ENCODE assay signal across 20 cellular contexts in genomic region chr7:88040694-88041093, GRCh38.
DNase-seq lines count a peak whose midpoint lies in the region; ATAC-seq and TF ChIP-seq lines count a peak whose summit lies in the region.
"Had no signal": no experiment of that assay in that cellular context is flagged by ENCODE, and none has a peak within 500 bp of the region (broad histone marks: within the 10 kb centered on the region; RNA-seq: fewer than 3 reads in every experiment).

No MANE protein-coding gene starts in this region.

- intact Hi-C loops in aorta (cut with DNase I) = no loop called here

- H3K27ac Mint-ChIP-seq in stimulated activated naive CD8-positive, alpha-beta T cell treated with anti-CD3 and anti-CD28 coated beads, Interleukin-15, Interleukin-2, amounts not matched to agents 100 ng/mL and 50 ng/mL, for 24 hours = peak overlapping the region; percentile 41
- H3K27ac Mint-ChIP-seq in activated naive CD8-positive, alpha-beta T cell treated with anti-CD3 and anti-CD28 coated beads for 36 hours = no peak overlapping the region
- H3K27ac Mint-ChIP-seq: mesothelial cell of epicardium had no signal

- no peaks in the 10 kb centered on the region for H3K9me3 Mint-ChIP-seq in stimulated activated naive CD8-positive, alpha-beta T cell treated with anti-CD3 and anti-CD28 coated beads, Interleukin-15, Interleukin-2, amounts not matched to agents 100 ng/mL and 50 ng/mL, for 24 hours
- H3K9me3 Mint-ChIP-seq in activated naive CD8-positive, alpha-beta T cell treated with anti-CD3 and anti-CD28 coated beads for 36 hours = no peaks in the 10 kb centered on the region
- H3K9me3 Mint-ChIP-seq: H9, mesothelial cell of epicardium had no signal

- no peaks in the 10 kb centered on the region for H3K4me1 ChIP-seq in aorta (ENCODE audit: control insufficient read depth in 1 of 2, insufficient read depth in 2 of 2, low read length in 2 of 2)
- H3K4me1 ChIP-seq: ascending aorta, prostate gland, thyroid gland had no signal

- DNase-seq in stimulated activated naive CD8-positive, alpha-beta T cell treated with anti-CD3 and anti-CD28 coated beads, Interleukin-15, Interleukin-2, amounts not matched to agents 100 U/mL and 50 U/mL, for 24 hours = no peak
- DNase-seq in foreskin fibroblast (peak; percentile 50 to 69), NCI-H2081 (lab: John Stamatoyannopoulos, UW) (no peak), aorta (no peak)
- no peak for DNase-seq in activated naive CD8-positive, alpha-beta T cell treated with anti-CD3 and anti-CD28 coated beads for 36 hours
- DNase-seq: activated CD4-positive, alpha-beta T cell treated with anti-CD3 and anti-CD28 coated beads for 48 hours; C1 segment of cervical spinal cord; DMS 273 treated with DMSO at 0.1 percent for 48 hours; H9; KBM-7; left cardiac atrium; NCI-H1105 treated with DMSO at 0.1 percent for 48 hours; NCI-H82; thyroid gland had no signal

- H3K36me3 Mint-ChIP-seq in stimulated activated naive CD8-positive, alpha-beta T cell treated with anti-CD3 and anti-CD28 coated beads, Interleukin-15, Interleukin-2, amounts not matched to agents 100 ng/mL and 50 ng/mL, for 24 hours (ENCODE audit: low read depth) = no peaks in the 10 kb centered on the region
- H3K36me3 Mint-ChIP-seq in activated naive CD8-positive, alpha-beta T cell treated with anti-CD3 and anti-CD28 coated beads for 36 hours = peaks cover 2% of the 10 kb centered on the region
- H3K36me3 Mint-ChIP-seq: mesothelial cell of epicardium had no signal

- no peak overlapping the region for H3K4me3 Mint-ChIP-seq in stimulated activated naive CD8-positive, alpha-beta T cell treated with anti-CD3 and anti-CD28 coated beads, Interleukin-15, Interleukin-2, amounts not matched to agents 100 ng/mL and 50 ng/mL, for 24 hours
- H3K4me3 Mint-ChIP-seq in activated naive CD8-positive, alpha-beta T cell treated with anti-CD3 and anti-CD28 coated beads for 36 hours = no peak overlapping the region
- H3K4me3 Mint-ChIP-seq: H9, mesothelial cell of epicardium had no signal

- H3K36me3 ChIP-seq in aorta (ENCODE audit: control insufficient read depth in 1 of 2, insufficient read depth in 2 of 2, low read length in 1 of 2) = no peaks in the 10 kb centered on the region
- H3K36me3 ChIP-seq: ascending aorta, prostate gland, thyroid gland had no signal

- H3K4me3 ChIP-seq in foreskin fibroblast (ENCODE audit: low read depth in 1 of 2, low read length in 2 of 2) (no peak overlapping the region), aorta (ENCODE audit: low read length in 2 of 2) (no peak overlapping the region)
- H3K4me3 ChIP-seq: ascending aorta, prostate gland, thyroid gland had no signal

- no peak for TF ChIP-seq CTCF in foreskin fibroblast (IDR thresholded peaks at IDR 0.05; ENCODE audit: low read depth, low read length)

- no peaks in the 10 kb centered on the region for H3K9me3 ChIP-seq in aorta (ENCODE audit: control insufficient read depth, low read length)
- H3K9me3 ChIP-seq: ascending aorta, prostate gland, thyroid gland had no signal

- H3K27me3 ChIP-seq in aorta (ENCODE audit: control insufficient read depth in 1 of 2, insufficient read depth in 2 of 2, low read length in 1 of 2) = no peaks in the 10 kb centered on the region
- H3K27me3 ChIP-seq: ascending aorta, thyroid gland had no signal

- 4 to 6% methylated on average over 1 of the region's 1 CpG for WGBS in aorta, 2 donors

- no peak for ATAC-seq in stimulated activated naive CD8-positive, alpha-beta T cell treated with anti-CD3 and anti-CD28 coated beads, Interleukin-15, Interleukin-2, amounts not matched to agents 100 U/mL and 50 U/mL, for 24 hours
- ATAC-seq in SK-N-SH treated with all-trans-retinoic acid at 6 μM for 48 hours = peak; percentile 30
- ATAC-seq in GM21526 (IDR thresholded peaks at IDR 0.05; ENCODE audit: low FRiP score, unreplicated experiment) = no peak
- ATAC-seq in aorta (ENCODE audit: low FRiP score) = no peak
- ATAC-seq: left cardiac atrium had no signal

- H3K4me1 Mint-ChIP-seq in stimulated activated naive CD8-positive, alpha-beta T cell treated with anti-CD3 and anti-CD28 coated beads, Interleukin-15, Interleukin-2, amounts not matched to agents 100 ng/mL and 50 ng/mL, for 24 hours (ENCODE audit: low read depth) = peaks cover 10% of the 10 kb centered on the region
- H3K4me1 Mint-ChIP-seq in activated naive CD8-positive, alpha-beta T cell treated with anti-CD3 and anti-CD28 coated beads for 36 hours = peaks cover 14% of the 10 kb centered on the region
- H3K4me1 Mint-ChIP-seq: H9 had no signal

- H3K27ac ChIP-seq in aorta (ENCODE audit: low read depth in 1 of 2, low read length in 2 of 2) = no peak overlapping the region
- H3K27ac ChIP-seq: ascending aorta, prostate gland, thyroid gland had no signal

- H3K27me3 Mint-ChIP-seq in stimulated activated naive CD8-positive, alpha-beta T cell treated with anti-CD3 and anti-CD28 coated beads, Interleukin-15, Interleukin-2, amounts not matched to agents 100 ng/mL and 50 ng/mL, for 24 hours = no peaks in the 10 kb centered on the region
- H3K27me3 Mint-ChIP-seq in activated naive CD8-positive, alpha-beta T cell treated with anti-CD3 and anti-CD28 coated beads for 36 hours = no peaks in the 10 kb centered on the region

TF ChIP-seq in SK-N-SH treated with all-trans-retinoic acid at 6 μM for 48 hours, 23 proteins besides CTCF, POLR2A, EP300 and RAD21:
- no peak for TF ChIP-seq TCF4 (CRISPR knock-in tag; IDR thresholded peaks at IDR 0.05; ENCODE audit: borderline replicate concordance)
- no peak for TF ChIP-seq TOX (CRISPR knock-in tag; IDR thresholded peaks at IDR 0.05; ENCODE audit: borderline replicate concordance)
- 0 out of 2 replicates have a peak, but pooled peaks have one; percentile 33 for TF ChIP-seq ZFP3 (CRISPR knock-in tag; IDR thresholded peaks at IDR 0.05)
- no peak for TF ChIP-seq PATZ1 (CRISPR knock-in tag; IDR thresholded peaks at IDR 0.05; ENCODE audit: borderline replicate concordance)

Comparison
In these comparisons a context has a peak if more than half of its experiments do, and no peak if none do; other contexts are left out.
1. DNase-seq: peak in foreskin fibroblast (2 of 2); none in stimulated activated naive CD8-positive, alpha-beta T cell treated with anti-CD3 and anti-CD28 coated beads, Interleukin-15, Interleukin-2, amounts not matched to agents 100 U/mL and 50 U/mL, for 24 hours (single experiment), NCI-H2081 (0 of 2), activated naive CD8-positive, alpha-beta T cell treated with anti-CD3 and anti-CD28 coated beads for 36 hours (single experiment) and aorta (0 of 2).